In the genomic region with DNA sequence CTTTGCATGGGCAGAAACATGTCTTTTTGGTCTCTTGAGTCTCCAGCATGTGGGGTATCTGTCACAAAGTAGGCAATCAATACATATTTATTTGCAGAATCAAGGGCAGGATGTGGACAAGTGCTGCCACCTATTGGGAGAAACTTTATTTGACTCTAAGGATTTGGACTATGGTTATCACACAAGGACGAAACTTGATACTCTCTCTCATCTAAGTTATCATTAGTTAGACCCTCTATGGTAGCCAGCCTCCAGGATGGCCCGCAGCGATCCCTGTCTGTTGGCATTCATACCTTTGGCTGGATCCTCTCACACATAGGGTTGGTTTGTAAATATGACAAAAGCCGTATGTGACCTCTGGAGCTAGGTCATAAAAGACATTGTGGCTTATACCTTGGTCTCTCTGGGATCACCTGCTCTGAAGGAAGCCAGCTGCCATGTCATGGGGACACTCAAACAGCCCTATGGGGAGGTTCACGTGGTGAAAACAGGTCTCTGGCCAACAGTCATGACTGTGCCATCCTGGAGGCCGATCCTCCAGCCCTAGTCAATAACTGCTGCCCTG, we compare ENCODE assay signal across 9 cellular contexts. TPM values are rescaled to one million over a fixed set of nuclear protein-coding genes. Genes with fewer than 3 reads are reported as not detected.
DNase-seq lines count a peak whose midpoint lies in the region; ATAC-seq, FAIRE-seq and TF ChIP-seq lines count a peak whose summit lies in the region.
"Had no signal": no experiment of that assay in that cellular context is flagged by ENCODE, and none has a peak within 500 bp of the region (broad histone marks: within the 10 kb centered on the region; RNA-seq: fewer than 3 reads in every experiment).

No MANE protein-coding gene starts in this region.

- H3K9me3 ChIP-seq in DND-41 (ENCODE audit: insufficient read depth, low read length, severe bottlenecking), result no peaks in the 10 kb centered on the region
- no peaks in the 10 kb centered on the region for H3K9me3 ChIP-seq in left ventricle myocardium inferior (replicated peaks)

- peak overlapping the region; percentile 97 for H3K27ac Mint-ChIP-seq in activated naive CD8-positive, alpha-beta T cell treated with anti-CD3 and anti-CD28 coated beads for 36 hours
- H3K27ac Mint-ChIP-seq in progenitor cell of endocrine pancreas, result no peak overlapping the region

- TF ChIP-seq CTCF in DND-41 (IDR thresholded peaks at IDR 0.05; ENCODE audit: borderline replicate concordance, extremely low read depth, low read length, poor library complexity, severe bottlenecking) (peak; percentile 73), left ventricle myocardium inferior (IDR thresholded peaks at IDR 0.05; ENCODE audit: borderline replicate concordance) (peak; percentile 74), progenitor cell of endocrine pancreas (IDR thresholded peaks at IDR 0.05; ENCODE audit: unreplicated experiment) (peak; percentile 71)

- intact Hi-C loops in left ventricle myocardium inferior (cut with micrococcal nuclease), result no loop called here

- H2AFZ ChIP-seq in DND-41 (ENCODE audit: low read depth, low read length), result peak overlapping the region; percentile 84

- H3K4me3 ChIP-seq in DND-41 (ENCODE audit: low read depth in 1 of 2, low read length in 2 of 2) (peak overlapping the region; percentile 67 to 85; a peak in 3 of 4 replicates), left ventricle myocardium inferior (peak overlapping the region; percentile 92)
- peak overlapping the region; percentile 90 for H3K4me3 ChIP-seq in Jurkat, Clone E6-1 (ENCODE audit: low read length)

- H4K20me1 ChIP-seq in DND-41 (ENCODE audit: insufficient read depth, low read length), result peaks cover 11% of the 10 kb centered on the region; the same call in 1 of the 2 replicates

- no peaks in the 10 kb centered on the region for H3K9me3 Mint-ChIP-seq in activated naive CD8-positive, alpha-beta T cell treated with anti-CD3 and anti-CD28 coated beads for 36 hours
- H3K9me3 Mint-ChIP-seq in progenitor cell of endocrine pancreas (ENCODE audit: low read depth), result no peaks in the 10 kb centered on the region

- no peaks in the 10 kb centered on the region; the same call in 1 of the 2 replicates for H3K36me3 ChIP-seq in DND-41 (ENCODE audit: insufficient read depth, low read length)
- H3K36me3 ChIP-seq in left ventricle myocardium inferior, result no peaks in the 10 kb centered on the region

- H3K9ac ChIP-seq in DND-41 (ENCODE audit: low read depth, low read length), result peak overlapping the region; percentile 96

- peak; percentile 24 for FAIRE-seq in RCC 7860 (lab: Jason Lieb, UNC)

- H3K79me2 ChIP-seq in DND-41 (ENCODE audit: insufficient read depth, low read length), result peaks cover 41% of the 10 kb centered on the region

- H3K27me3 ChIP-seq in DND-41 (ENCODE audit: insufficient read depth, low read length, poor library complexity) (peaks cover 3% of the 10 kb centered on the region), left ventricle myocardium inferior (ENCODE audit: low read depth) (no peaks in the 10 kb centered on the region)

- DNase-seq in DND-41, result peak; percentile 35
- peak; percentile 75 for DNase-seq in Jurkat, Clone E6-1 (ENCODE audit: low read depth, low spot score)
- peak; percentile 34 for DNase-seq in RCC 7860 (ENCODE audit: low spot score)
- peak; percentile 8 for DNase-seq in activated naive CD8-positive, alpha-beta T cell treated with anti-CD3 and anti-CD28 coated beads for 36 hours
- DNase-seq in left ventricle myocardium inferior, result no peak
- no peak for DNase-seq in progenitor cell of endocrine pancreas (ENCODE audit: low spot score, unreplicated experiment)
- no peak for DNase-seq in GM19240 (ENCODE audit: insufficient read length, low spot score)

- H3K27ac ChIP-seq in DND-41 (ENCODE audit: low read length), result peak overlapping the region; percentile 77; the same call in 1 of the 2 replicates
- H3K27ac ChIP-seq in left ventricle myocardium inferior (replicated peaks), result peak overlapping the region; percentile 99

- ATAC-seq in DND-41 (ENCODE audit: insufficient read depth, low read depth), result no peak
- no peak for ATAC-seq in HG02763 (IDR thresholded peaks at IDR 0.05; ENCODE audit: unreplicated experiment)

- peaks cover 3% of the 10 kb centered on the region for H3K36me3 Mint-ChIP-seq in activated naive CD8-positive, alpha-beta T cell treated with anti-CD3 and anti-CD28 coated beads for 36 hours
- H3K36me3 Mint-ChIP-seq in progenitor cell of endocrine pancreas (ENCODE audit: insufficient read depth), result no peaks in the 10 kb centered on the region

- H3K4me1 Mint-ChIP-seq in activated naive CD8-positive, alpha-beta T cell treated with anti-CD3 and anti-CD28 coated beads for 36 hours, result peaks cover 12% of the 10 kb centered on the region
- H3K4me1 Mint-ChIP-seq in progenitor cell of endocrine pancreas (ENCODE audit: low read depth), result peaks cover 18% of the 10 kb centered on the region

- H3K4me1 ChIP-seq in DND-41 (ENCODE audit: insufficient read depth, low read length) (peaks cover 27% of the 10 kb centered on the region), left ventricle myocardium inferior (peaks cover 52% of the 10 kb centered on the region)

- peak overlapping the region; percentile 79 for H3K4me2 ChIP-seq in DND-41 (ENCODE audit: insufficient read depth, low read length)

- no peaks in the 10 kb centered on the region for H3K27me3 Mint-ChIP-seq in activated naive CD8-positive, alpha-beta T cell treated with anti-CD3 and anti-CD28 coated beads for 36 hours
- peaks cover 6% of the 10 kb centered on the region for H3K27me3 Mint-ChIP-seq in progenitor cell of endocrine pancreas

- H3K4me3 Mint-ChIP-seq in activated naive CD8-positive, alpha-beta T cell treated with anti-CD3 and anti-CD28 coated beads for 36 hours, result peak overlapping the region; percentile 96
- peak overlapping the region; percentile 86 for H3K4me3 Mint-ChIP-seq in progenitor cell of endocrine pancreas (ENCODE audit: low read depth)

RNA-seq across cellular contexts. Expression of gene FBXO7, which starts 1.1 kb away (rescaled TPM):
- 106 TPM for polyA plus RNA-seq in Jurkat, Clone E6-1 (2012; ENCODE audit: insufficient read depth, insufficient read length)
- 10 to 100 TPM; 87.9 to 90.2 TPM for total RNA-seq in activated naive CD8-positive, alpha-beta T cell treated with anti-CD3 and anti-CD28 coated beads for 36 hours
- total RNA-seq in left ventricle myocardium inferior, result 33.5 TPM
- 86.4 and 87.2 TPM in 2 replicates for total RNA-seq in progenitor cell of endocrine pancreas

RNA-seq across cellular contexts. Expression of gene BPIFC, which starts 9.2 kb away (rescaled TPM):
- polyA plus RNA-seq in Jurkat, Clone E6-1 (2012; ENCODE audit: insufficient read depth, insufficient read length), result not detected
- total RNA-seq in activated naive CD8-positive, alpha-beta T cell treated with anti-CD3 and anti-CD28 coated beads for 36 hours, result not detected
- total RNA-seq in left ventricle myocardium inferior, result not detected
- total RNA-seq in progenitor cell of endocrine pancreas, result not detected in 2 replicates
- polyA plus RNA-seq: adipose tissue had no signal

Comparison
In these comparisons a context has a peak if more than half of its experiments do, and no peak if none do; other contexts are left out.
1. DNase-seq: peak in DND-41 (single experiment), Jurkat, Clone E6-1 (single experiment), RCC 7860 (single experiment) and activated naive CD8-positive, alpha-beta T cell treated with anti-CD3 and anti-CD28 coated beads for 36 hours (single experiment); none in left ventricle myocardium inferior (single experiment), progenitor cell of endocrine pancreas (single experiment) and GM19240 (single experiment).
2. Peak in every context shown above with its lines, with median percentiles within 50 percentile points of each other: H3K4me3 ChIP-seq and CTCF ChIP-seq.